ENCODE assay signal across 16 cellular contexts in the genomic region with DNA sequence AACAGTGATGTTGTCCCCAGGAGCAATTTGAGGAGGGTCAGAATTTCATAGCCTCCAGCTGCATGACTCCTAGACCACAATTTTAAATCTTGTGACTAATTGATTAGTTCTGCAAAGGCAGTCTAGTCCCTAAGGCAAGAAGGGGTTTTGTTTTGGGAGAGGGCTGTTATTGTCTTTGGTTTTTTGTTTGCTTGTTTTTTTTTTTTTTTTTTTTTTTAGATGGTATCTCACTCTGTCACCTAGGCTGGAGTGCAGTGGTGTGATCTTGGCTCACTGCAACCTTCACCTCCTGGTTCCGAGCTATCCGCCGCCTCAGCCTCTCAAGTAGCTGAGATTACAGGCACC.
"Had no signal": no experiment of that assay in that cellular context is flagged by ENCODE, and none has a peak within 500 bp of the region (broad histone marks: within the 10 kb centered on the region; RNA-seq: fewer than 3 reads in every experiment).

No MANE protein-coding gene starts in this region.

- H3K9me3 ChIP-seq: neutrophil, testis, tibial nerve had no signal

- H3K4me3 ChIP-seq: lung, testis, tibial nerve had no signal

- DNase-seq: cortex of kidney; effector memory CD4-positive, alpha-beta T cell; immature natural killer cell; left colon; left ventricle myocardium superior; naive thymus-derived CD8-positive, alpha-beta T cell; posterior cingulate gyrus; stimulated activated CD4-positive, alpha-beta T cell treated with anti-CD3 and anti-CD28 coated beads, Interleukin-2, amount 100 ng/mL, for 24 hours; stimulated activated CD4-positive, alpha-beta T cell treated with anti-CD3 and anti-CD28 coated beads, Interleukin-4, amount 100 ng/mL, for 4 hours; stimulated activated naive B cell treated with anti-CD40 and anti-IgM and Interleukin-4, amounts not matched to agents 10 μg/mL and 1 μg/mL and 100 μg/mL, for 72 hours; stimulated activated naive CD8-positive, alpha-beta T cell treated with anti-CD3 and anti-CD28 coated beads, Interleukin-15, amount 100 ng/mL, for 72 hours; testis had no signal

- H3K9me3 Mint-ChIP-seq: immature natural killer cell; naive thymus-derived CD8-positive, alpha-beta T cell; stimulated activated naive B cell treated with anti-CD40 and anti-IgM and Interleukin-4, amounts not matched to agents 10 μg/mL and 1 μg/mL and 100 μg/mL, for 72 hours; stimulated activated naive CD8-positive, alpha-beta T cell treated with anti-CD3 and anti-CD28 coated beads, Interleukin-15, amount 100 ng/mL, for 72 hours had no signal

- H3K36me3 Mint-ChIP-seq: immature natural killer cell; naive thymus-derived CD8-positive, alpha-beta T cell; stimulated activated naive B cell treated with anti-CD40 and anti-IgM and Interleukin-4, amounts not matched to agents 10 μg/mL and 1 μg/mL and 100 μg/mL, for 72 hours had no signal

- ATAC-seq: left colon; naive thymus-derived CD8-positive, alpha-beta T cell; stimulated activated naive CD8-positive, alpha-beta T cell treated with anti-CD3 and anti-CD28 coated beads, Interleukin-15, amount 100 ng/mL, for 72 hours had no signal

- H3K4me1 Mint-ChIP-seq: immature natural killer cell; naive thymus-derived CD8-positive, alpha-beta T cell; stimulated activated naive CD8-positive, alpha-beta T cell treated with anti-CD3 and anti-CD28 coated beads, Interleukin-15, amount 100 ng/mL, for 72 hours had no signal

- H3K36me3 ChIP-seq: neutrophil, tibial nerve had no signal

- H3K27ac ChIP-seq: neutrophil, testis, tibial nerve had no signal

- H3K4me1 ChIP-seq: testis, tibial nerve had no signal

- H3K27ac Mint-ChIP-seq: immature natural killer cell; naive thymus-derived CD8-positive, alpha-beta T cell; stimulated activated naive B cell treated with anti-CD40 and anti-IgM and Interleukin-4, amounts not matched to agents 10 μg/mL and 1 μg/mL and 100 μg/mL, for 72 hours; stimulated activated naive CD8-positive, alpha-beta T cell treated with anti-CD3 and anti-CD28 coated beads, Interleukin-15, amount 100 ng/mL, for 72 hours had no signal

- H3K4me3 Mint-ChIP-seq: immature natural killer cell; naive thymus-derived CD8-positive, alpha-beta T cell; stimulated activated naive B cell treated with anti-CD40 and anti-IgM and Interleukin-4, amounts not matched to agents 10 μg/mL and 1 μg/mL and 100 μg/mL, for 72 hours; stimulated activated naive CD8-positive, alpha-beta T cell treated with anti-CD3 and anti-CD28 coated beads, Interleukin-15, amount 100 ng/mL, for 72 hours had no signal

- H3K27me3 ChIP-seq: foreskin keratinocyte, neutrophil, testis, tibial nerve had no signal
